17 cellular contexts compared by ENCODE assay signal in genomic region chr1:119862276-119862675, GRCh38. TPM values are rescaled to one million over a fixed set of nuclear protein-coding genes. Genes with fewer than 3 reads are reported as not detected.
DNase-seq lines count a peak whose midpoint lies in the region; ATAC-seq and TF ChIP-seq lines count a peak whose summit lies in the region.
"Had no signal": no experiment of that assay in that cellular context is flagged by ENCODE, and none has a peak within 500 bp of the region (broad histone marks: within the 10 kb centered on the region; RNA-seq: fewer than 3 reads in every experiment).

No MANE protein-coding gene starts in this region.

- dilution Hi-C loops in IMR-90 (cut with HindIII; ENCODE audit: low sequenced_read_pairs, unreplicated experiment), result no loop called here

- no TSS peak for BruUV-seq in IMR-90 (replicated peaks; lab: Mats Ljungman, UMichigan)

- peaks cover 0 to 4% of the 10 kb centered on the region in 2 donors for H3K4me1 Mint-ChIP-seq in effector memory CD8-positive, alpha-beta T cell (ENCODE audit: low read depth in 2 of 2)

- H3K4ac ChIP-seq in IMR-90 (ENCODE audit: low read depth, low read length), result peak overlapping the region; percentile 81

- peaks cover 8% of the 10 kb centered on the region for H3K9me1 ChIP-seq in IMR-90 (ENCODE audit: insufficient read depth, low read length)

- H2AK5ac ChIP-seq in IMR-90 (ENCODE audit: low read depth, low read length), result peak overlapping the region; percentile 73

- peak overlapping the region; percentile 99 for H3K18ac ChIP-seq in IMR-90 (ENCODE audit: low read depth, low read length)

- ATAC-seq in IMR-90 (ENCODE audit: low read depth), result no peak
- no peak for ATAC-seq in effector memory CD8-positive, alpha-beta T cell (replicated peaks)
- ATAC-seq: A549 had no signal

- H3K4me2 ChIP-seq in BLaER1 (peak overlapping the region; percentile 85; the same call in 1 of the 2 replicates), IMR-90 (ENCODE audit: low read depth, low read length) (peak overlapping the region; percentile 86), fibroblast of lung (ENCODE audit: extremely low read depth, insufficient read depth, low read length) (peak overlapping the region; percentile 44)
- H3K4me2 ChIP-seq: A549 had no signal

- no peak for TF ChIP-seq RAD21 in IMR-90 (IDR thresholded peaks at IDR 0.05; ENCODE audit: low read length)

- H3K27ac ChIP-seq in BLaER1, result no peak overlapping the region
- peak overlapping the region; percentile 91 for H3K27ac ChIP-seq in IMR-90 (ENCODE audit: insufficient read depth, low read length)
- no peak overlapping the region for H3K27ac ChIP-seq in fibroblast of lung (ENCODE audit: insufficient read depth, low read length)
- no peak overlapping the region for H3K27ac ChIP-seq in Peyer's patch
- H3K27ac ChIP-seq: A549, C4-2B, HL-60 had no signal

- no peaks in the 10 kb centered on the region; a peak in 1 of 4 replicates for H3K79me1 ChIP-seq in IMR-90 (ENCODE audit: low read depth in 1 of 2, low read length in 2 of 2)

- in situ Hi-C loops in IMR-90 (cut with MboI; ENCODE audit: low sequenced_read_pairs), result no loop called here

- H2BK5ac ChIP-seq in IMR-90 (ENCODE audit: low read depth, low read length, poor library complexity, severe bottlenecking), result peak overlapping the region; percentile 98

- no peak overlapping the region for H3K9ac ChIP-seq in BLaER1
- H3K9ac ChIP-seq in IMR-90 (ENCODE audit: low read depth, low read length), result no peak overlapping the region
- no peak overlapping the region for H3K9ac ChIP-seq in fibroblast of lung (ENCODE audit: insufficient read depth, low read length)

- H3K4me3 ChIP-seq in BLaER1 (no peak overlapping the region), IMR-90 (ENCODE audit: insufficient read depth, low read depth, low read length) (no peak overlapping the region), fibroblast of lung (replicated peaks in 1 of 4; ENCODE audit: control extremely low read depth in 1 of 4, insufficient read depth in 1 of 4, low read depth in 3 of 4, low read length in 4 of 4) (no peak overlapping the region), Peyer's patch (no peak overlapping the region)
- H3K4me3 ChIP-seq: A549, HAP-1 had no signal

- H2AFZ ChIP-seq in IMR-90 (replicated peaks; ENCODE audit: low read length, poor library complexity) (no peak overlapping the region), fibroblast of lung (ENCODE audit: low read length) (no peak overlapping the region)

- H4K91ac ChIP-seq in IMR-90 (ENCODE audit: insufficient read depth, low read depth, low read length), result peak overlapping the region; percentile 69

- H2BK120ac ChIP-seq in IMR-90 (ENCODE audit: low read depth, low read length), result peak overlapping the region; percentile 98

- H2BK15ac ChIP-seq in IMR-90 (ENCODE audit: low read depth, low read length), result peak overlapping the region; percentile 37; the same call in 1 of the 3 replicates

- CTCF ChIA-PET in IMR-90 (lab: Yijun Ruan, JAX), result no interaction called here

- peak overlapping the region; percentile 87 for H2BK20ac ChIP-seq in IMR-90 (ENCODE audit: low read depth, low read length)

- H3K4me1 ChIP-seq in BLaER1, result peaks cover 48% of the 10 kb centered on the region
- H3K4me1 ChIP-seq in IMR-90 (ENCODE audit: control insufficient read depth, insufficient read depth, low read length), result peaks cover 27% of the 10 kb centered on the region
- peaks cover 21% of the 10 kb centered on the region for H3K4me1 ChIP-seq in fibroblast of lung (ENCODE audit: control insufficient read depth, extremely low read depth, insufficient read depth, low read length)
- peaks cover 0 to 21% (median 0%) of the 10 kb centered on the region in 4 donors for H3K4me1 ChIP-seq in Peyer's patch
- H3K4me1 ChIP-seq: A549, HAP-1 had no signal

- no peaks in the 10 kb centered on the region for H3K79me2 ChIP-seq in fibroblast of lung (ENCODE audit: control insufficient read depth, insufficient read depth, low read length)

- no peaks in the 10 kb centered on the region for H3K9me3 Mint-ChIP-seq in effector memory CD8-positive, alpha-beta T cell
- H3K9me3 Mint-ChIP-seq: CD4-positive, alpha-beta memory T cell; HFFc6 had no signal

- no peak for TF ChIP-seq POLR2A in IMR-90 (IDR thresholded peaks at IDR 0.05; ENCODE audit: low read depth, low read length)
- no peak for TF ChIP-seq POLR2A in Peyer's patch (IDR thresholded peaks at IDR 0.05)

- no peaks in the 10 kb centered on the region for H3K36me3 Mint-ChIP-seq in effector memory CD8-positive, alpha-beta T cell (ENCODE audit: insufficient read depth)
- H3K36me3 Mint-ChIP-seq: CD4-positive, alpha-beta memory T cell had no signal

- H3K27me3 Mint-ChIP-seq in effector memory CD8-positive, alpha-beta T cell, result peaks cover 38 to 58% of the 10 kb centered on the region in 2 donors

- H3K36me3 ChIP-seq in BLaER1 (no peaks in the 10 kb centered on the region), IMR-90 (ENCODE audit: control insufficient read depth, insufficient read depth, low read length) (no peaks in the 10 kb centered on the region), fibroblast of lung (ENCODE audit: control insufficient read depth, insufficient read depth, low read length) (no peaks in the 10 kb centered on the region), Peyer's patch (no peaks in the 10 kb centered on the region)
- H3K36me3 ChIP-seq: HAP-1 had no signal

- peak overlapping the region; percentile 71 to 83 for H4K8ac ChIP-seq in IMR-90 (ENCODE audit: low read depth in 2 of 2, low read length in 2 of 2)

- H2AK9ac ChIP-seq in IMR-90 (replicated peaks; ENCODE audit: low read depth, low read length, poor library complexity), result no peak overlapping the region

- H3K9me3 ChIP-seq in BLaER1 (no peaks in the 10 kb centered on the region), IMR-90 (ENCODE audit: control insufficient read depth, insufficient read depth, low read length) (no peaks in the 10 kb centered on the region), fibroblast of lung (ENCODE audit: control insufficient read depth, insufficient read depth, low read depth, low read length) (no peaks in the 10 kb centered on the region), Peyer's patch (no peaks in the 10 kb centered on the region)
- H3K9me3 ChIP-seq: A549, HAP-1 had no signal

- intact Hi-C loops in IMR-90 (cut with micrococcal nuclease), result no loop called here

- no peak overlapping the region for H3K4me3 Mint-ChIP-seq in effector memory CD8-positive, alpha-beta T cell
- H3K4me3 Mint-ChIP-seq: CD4-positive, alpha-beta memory T cell; HFFc6 had no signal

- H4K20me1 ChIP-seq in BLaER1, result no peaks in the 10 kb centered on the region
- H4K20me1 ChIP-seq in IMR-90 (ENCODE audit: insufficient read depth, low read length), result no peaks in the 10 kb centered on the region
- H4K20me1 ChIP-seq in fibroblast of lung (ENCODE audit: control insufficient read depth, extremely low read depth, insufficient read depth, low read length), result no peaks in the 10 kb centered on the region

- TF ChIP-seq CTCF in IMR-90 (conservative IDR thresholded peaks at IDR 0.05; ENCODE audit: low read depth, low read length) (no peak), fibroblast of lung (conservative IDR thresholded peaks at IDR 0.05 in 1 of 2, IDR thresholded peaks at IDR 0.05 in 1 of 2; ENCODE audit: low read depth in 1 of 2, low read length in 2 of 2) (no peak), Peyer's patch (IDR thresholded peaks at IDR 0.05) (no peak)

- H4K5ac ChIP-seq in IMR-90 (ENCODE audit: low read depth, low read length), result peak overlapping the region; percentile 97

- peak overlapping the region; percentile 15; the same call in 1 of the 2 replicates for H3K14ac ChIP-seq in IMR-90 (replicated peaks; ENCODE audit: low read depth, low read length)

- 0 out of 2 replicates have a peak overlapping the region, but pooled peaks have one; percentile 7 for H3K56ac ChIP-seq in IMR-90 (ENCODE audit: extremely low read depth, insufficient read depth, low read length)

- peak; percentile 71 for DNase-seq in IMR-90
- DNase-seq in fibroblast of lung (ENCODE audit: low read depth in 2 of 2), result peak in 1 of 2 donors; percentile 60
- DNase-seq in SHP77 (lab: John Stamatoyannopoulos, UW), result no peak
- no peak for DNase-seq in effector memory CD8-positive, alpha-beta T cell
- DNase-seq in cerebellar nuclear complex (lab: John Stamatoyannopoulos, UW), result no peak
- no peak for DNase-seq in Peyer's patch
- DNase-seq: CD4-positive, alpha-beta memory T cell; DMS79 treated with DMSO at 0.1 percent for 48 hours; GDM1; HFFc6; KBM-7 had no signal

- H3K27ac Mint-ChIP-seq in effector memory CD8-positive, alpha-beta T cell, result no peak overlapping the region
- H3K27ac Mint-ChIP-seq: CD4-positive, alpha-beta memory T cell; HFFc6 had no signal

- peak overlapping the region; percentile 26; the same call in 1 of the 2 replicates for H3K23ac ChIP-seq in IMR-90 (ENCODE audit: low read depth, low read length)

- H3K27me3 ChIP-seq in BLaER1 (no peaks in the 10 kb centered on the region), IMR-90 (ENCODE audit: control insufficient read depth, insufficient read depth, low read length) (no peaks in the 10 kb centered on the region), fibroblast of lung (ENCODE audit: control insufficient read depth, insufficient read depth, low read length) (no peaks in the 10 kb centered on the region), Peyer's patch (no peaks in the 10 kb centered on the region)

- POLR2A ChIA-PET in IMR-90 (lab: Charles Lee; ENCODE audit: unreplicated experiment), result no interaction called here

TF ChIP-seq in IMR-90, 13 proteins besides CTCF, POLR2A, EP300 and RAD21 (continues in another document):
- no peak for TF ChIP-seq MAFK (IDR thresholded peaks at IDR 0.05; ENCODE audit: low read depth, low read length)
- TF ChIP-seq RFX5 (IDR thresholded peaks at IDR 0.05; ENCODE audit: low read depth, low read length), result no peak
- TF ChIP-seq CHD1 (IDR thresholded peaks at IDR 0.05; ENCODE audit: low read depth, low read length), result no peak
- TF ChIP-seq NFE2L2 (IDR thresholded peaks at IDR 0.05; ENCODE audit: low read depth, low read length), result no peak

RNA-seq across cellular contexts. Expression of gene ADAM30, which starts 34.0 kb away (rescaled TPM):
- not detected in 2 replicates for total RNA-seq in IMR-90 (2012; rRNA removed)
- not detected in 2 replicates for polyA plus RNA-seq in IMR-90 (2012; rRNA removed)
- not detected in 2 replicates for polyA plus RNA-seq in IMR-90 (2012; cell fraction: cytosol; rRNA removed)
- polyA plus RNA-seq in IMR-90 (2012; cell fraction: nucleus; rRNA removed; ENCODE audit: low replicate concordance), result not detected in 2 replicates
- total RNA-seq in fibroblast of lung, result not detected in 2 replicates
- not detected in 2 replicates for polyA plus RNA-seq in fibroblast of lung
- not detected in 2 replicates for polyA plus RNA-seq in fibroblast of lung (2012)
- polyA minus RNA-seq in fibroblast of lung (ENCODE audit: low replicate concordance), result not detected in 2 replicates
- total RNA-seq in Peyer's patch, result not detected
- total RNA-seq: CD4-positive, alpha-beta memory T cell; H1; HFFc6 had no signal
- polyA plus RNA-seq: A549; CD4-positive, alpha-beta memory T cell; H1 had no signal

RNA-seq across cellular contexts. Expression of gene REG4, which starts 51.0 kb away (rescaled TPM):
- total RNA-seq in IMR-90 (2012; rRNA removed), result not detected in 2 replicates
- not detected in 2 replicates for polyA plus RNA-seq in IMR-90 (2012; rRNA removed)
- polyA plus RNA-seq in IMR-90 (2012; cell fraction: cytosol; rRNA removed), result not detected in 2 replicates
- not detected in 2 replicates for polyA plus RNA-seq in IMR-90 (2012; cell fraction: nucleus; rRNA removed; ENCODE audit: low replicate concordance)
- total RNA-seq in fibroblast of lung, result not detected in 2 replicates
- not detected in 2 replicates for polyA plus RNA-seq in fibroblast of lung
- not detected in 2 replicates for polyA plus RNA-seq in fibroblast of lung (2012)
- polyA minus RNA-seq in fibroblast of lung (ENCODE audit: low replicate concordance), result 0.47 TPM in 1 of 2 replicates, not detected in the other
- 100 to 1,000 TPM in 3 of 4 donors, 10 to 100 TPM in 1; 27.2 to 559 (median 132) TPM for total RNA-seq in Peyer's patch
- total RNA-seq: H1, HFFc6 had no signal
- polyA plus RNA-seq: A549, H1 had no signal

Comparison
In these comparisons a context has a peak if more than half of its experiments do, and no peak if none do; other contexts are left out.
1. RNA of gene REG4, which starts 51.0 kb away (total RNA-seq): 27.2 to 559 TPM in Peyer's patch; not detected in IMR-90 and not detected in fibroblast of lung; every median in the first group is over 10 times any median in the second.
2. Peak in every context shown above with its lines, with median percentiles within 50 percentile points of each other: H3K4me2 ChIP-seq.